ENCODE assay signal across 25 cellular contexts in genomic region chr5:124696898-124697297, GRCh38. TPM values are rescaled to one million over a fixed set of nuclear protein-coding genes. Genes with fewer than 3 reads are reported as not detected.
A peak's percentile ranks its signal among the peaks of the same experiment; 100 is the strongest.
DNase-seq lines count a peak whose midpoint lies in the region; ATAC-seq, FAIRE-seq and TF ChIP-seq lines count a peak whose summit lies in the region.
"Had no signal": no experiment of that assay in that cellular context is flagged by ENCODE, and none has a peak within 500 bp of the region (broad histone marks: within the 10 kb centered on the region; RNA-seq: fewer than 3 reads in every experiment).

No MANE protein-coding gene starts in this region.

- FAIRE-seq in HepG2 (lab: Jason Lieb, UNC) = no peak
- FAIRE-seq: endothelial cell of umbilical vein, K562, pancreas had no signal

- no peak overlapping the region for H2AK5ac ChIP-seq in IMR-90 (ENCODE audit: low read depth, low read length)

- H3K4me1 Mint-ChIP-seq in activated T-cell treated with anti-CD3 and anti-CD28 coated beads, Interleukin-2, amount 50 U/mL, for 24 hours (ENCODE audit: low read depth) = no peaks in the 10 kb centered on the region
- H3K4me1 Mint-ChIP-seq: activated CD4-positive, alpha-beta T cell treated with anti-CD3 and anti-CD28 coated beads, Interleukin-2, amount 10 ng/mL, durations not matched to agents 7 days and 5 days had no signal

- H2AK9ac ChIP-seq in IMR-90 (replicated peaks; ENCODE audit: low read depth, low read length, poor library complexity) = no peak overlapping the region

- dilution Hi-C loops in IMR-90 (cut with HindIII; ENCODE audit: low sequenced_read_pairs, unreplicated experiment) = no loop called here

- no peak for TF ChIP-seq RAD21 in IMR-90 (IDR thresholded peaks at IDR 0.05; ENCODE audit: low read length)
- TF ChIP-seq RAD21 in HepG2 (CRISPR knock-in tag; IDR thresholded peaks at IDR 0.05) = no peak

- no peak overlapping the region for H2AFZ ChIP-seq in IMR-90 (replicated peaks; ENCODE audit: low read length, poor library complexity)
- H2AFZ ChIP-seq in HepG2 (ENCODE audit: low read length) = no peak overlapping the region

- H3K36me3 Mint-ChIP-seq in activated T-cell treated with anti-CD3 and anti-CD28 coated beads, Interleukin-2, amount 50 U/mL, for 24 hours (ENCODE audit: low read depth) = no peaks in the 10 kb centered on the region
- H3K36me3 Mint-ChIP-seq: naive thymus-derived CD8-positive, alpha-beta T cell had no signal

- no peak overlapping the region for H3K4ac ChIP-seq in IMR-90 (ENCODE audit: low read depth, low read length)

- H3K27ac Mint-ChIP-seq in activated T-cell treated with anti-CD3 and anti-CD28 coated beads, Interleukin-2, amount 50 U/mL, for 24 hours = no peak overlapping the region
- H3K27ac Mint-ChIP-seq: activated CD4-positive, alpha-beta T cell treated with anti-CD3 and anti-CD28 coated beads, Interleukin-2, amount 10 ng/mL, durations not matched to agents 7 days and 5 days; activated T-cell treated with anti-CD3 and anti-CD28 coated beads, Interleukin-2, amount 50 U/mL, for 72 hours; naive thymus-derived CD8-positive, alpha-beta T cell had no signal

- H3K4me2 ChIP-seq in IMR-90 (ENCODE audit: low read depth, low read length) (no peak overlapping the region), HepG2 (ENCODE audit: low read depth, low read length) (no peak overlapping the region)
- H3K4me2 ChIP-seq: BLaER1 had no signal

- no peak overlapping the region for H2BK15ac ChIP-seq in IMR-90 (ENCODE audit: low read depth, low read length)

- no peaks in the 10 kb centered on the region for H3K9me3 Mint-ChIP-seq in activated T-cell treated with anti-CD3 and anti-CD28 coated beads, Interleukin-2, amount 50 U/mL, for 24 hours
- H3K9me3 Mint-ChIP-seq: activated CD4-positive, alpha-beta T cell treated with anti-CD3 and anti-CD28 coated beads, Interleukin-2, amount 10 ng/mL, durations not matched to agents 7 days and 5 days had no signal

- H3K23ac ChIP-seq in IMR-90 (ENCODE audit: low read depth, low read length) = 0 out of 2 replicates have a peak overlapping the region, but pooled peaks have one; percentile 7

- H3K36me3 ChIP-seq in IMR-90 (ENCODE audit: control insufficient read depth, insufficient read depth, low read length) (no peaks in the 10 kb centered on the region; the same call in 1 of the 2 replicates), gastroesophageal sphincter (no peaks in the 10 kb centered on the region), stomach (peaks cover 0 to 4% (median 0%) of the 10 kb centered on the region in 4 donors), HepG2 (replicated peaks in 1 of 2; ENCODE audit: control insufficient read depth in 1 of 2, insufficient read depth in 2 of 2, low read length in 2 of 2) (no peaks in the 10 kb centered on the region)
- H3K36me3 ChIP-seq: HAP-1, pancreas, right lobe of liver, upper lobe of right lung had no signal

- 100% methylated on average over 6 of the region's 7 CpGs; no CpG with 5 or more reads in 1 of the 2 experiments for WGBS in IMR-90 (ENCODE audit: extremely low coverage in 2 of 2, insufficient read length in 1 of 2), 2 experiments
- WGBS in gastroesophageal sphincter (ENCODE audit: low coverage in 1 of 2), 2 donors = 70 to 100% methylated on average over 2 to 7 of the region's 7 CpGs
- 89 to 93% (median 92%) methylated on average over 7 of the region's 7 CpGs for WGBS in stomach, 5 donors
- WGBS in HepG2 (ENCODE audit: low lambda C conversion rate) = 77% methylated on average over 7 of the region's 7 CpGs

- no peak overlapping the region for H3K56ac ChIP-seq in IMR-90 (ENCODE audit: extremely low read depth, insufficient read depth, low read length)

- no peak overlapping the region for H3K14ac ChIP-seq in IMR-90 (replicated peaks; ENCODE audit: low read depth, low read length)

- intact Hi-C loops in IMR-90 (cut with micrococcal nuclease) (loop anchor here (5.0 kb wide), 1 partner anchor 35 kb away; no protein-coding TSS in a partner anchor), stomach (cut with DNase I; ENCODE audit: low total_unique reads) (no loop called here), HepG2 (cut with micrococcal nuclease; ENCODE audit: unreplicated experiment) (no loop called here)

- H3K79me2 ChIP-seq in HepG2 (ENCODE audit: insufficient read depth, low read length) = no peaks in the 10 kb centered on the region

- H2BK5ac ChIP-seq in IMR-90 (ENCODE audit: low read depth, low read length, poor library complexity, severe bottlenecking) = no peak overlapping the region

- H3K27me3 Mint-ChIP-seq in activated T-cell treated with anti-CD3 and anti-CD28 coated beads, Interleukin-2, amount 50 U/mL, for 24 hours = peaks cover 4% of the 10 kb centered on the region

- no peak overlapping the region for H4K8ac ChIP-seq in IMR-90 (ENCODE audit: low read depth in 2 of 2, low read length in 2 of 2)

- no peak overlapping the region for H3K9ac ChIP-seq in IMR-90 (ENCODE audit: low read depth, low read length)
- no peak overlapping the region for H3K9ac ChIP-seq in HepG2 (ENCODE audit: insufficient read depth, low read depth, low read length)
- H3K9ac ChIP-seq: BLaER1 had no signal

- H3K4me1 ChIP-seq in IMR-90 (ENCODE audit: control insufficient read depth, insufficient read depth, low read length) (peaks cover 5% of the 10 kb centered on the region), gastroesophageal sphincter (peaks cover 13 to 77% (median 30%) of the 10 kb centered on the region in 3 donors), stomach (peaks cover 8 to 65% (median 46%) of the 10 kb centered on the region in 4 donors), HepG2 (ENCODE audit: insufficient read depth, low read length) (no peaks in the 10 kb centered on the region)
- H3K4me1 ChIP-seq: right lobe of liver had no signal

- peaks cover 20 to 61% of the 10 kb centered on the region in 2 experiments for H3K79me1 ChIP-seq in IMR-90 (ENCODE audit: low read depth in 1 of 2, low read length in 2 of 2)

- H3K9me3 ChIP-seq in IMR-90 (ENCODE audit: control insufficient read depth, insufficient read depth, low read length) = no peaks in the 10 kb centered on the region
- H3K9me3 ChIP-seq in gastroesophageal sphincter = no peaks in the 10 kb centered on the region
- no peaks in the 10 kb centered on the region for H3K9me3 ChIP-seq in stomach
- no peaks in the 10 kb centered on the region for H3K9me3 ChIP-seq in HepG2 (ENCODE audit: low read length)
- H3K9me3 ChIP-seq: HAP-1, pancreas, right lobe of liver, upper lobe of right lung had no signal

- TF ChIP-seq EP300 in gastroesophageal sphincter (IDR thresholded peaks at IDR 0.05) (no peak), stomach (IDR thresholded peaks at IDR 0.05) (no peak), HepG2 (IDR thresholded peaks at IDR 0.05; ENCODE audit: low read depth in 2 of 2, low read length in 2 of 2) (no peak), HepG2 (CRISPR knock-in tag; IDR thresholded peaks at IDR 0.05; ENCODE audit: borderline replicate concordance) (no peak)

- TF ChIP-seq CTCF in IMR-90 (conservative IDR thresholded peaks at IDR 0.05; ENCODE audit: low read depth, low read length) (no peak), gastroesophageal sphincter (IDR thresholded peaks at IDR 0.05) (no peak), stomach (IDR thresholded peaks at IDR 0.05) (no peak), HepG2 (CRISPR knock-in tag; IDR thresholded peaks at IDR 0.05) (no peak)

- H4K20me1 ChIP-seq in IMR-90 (ENCODE audit: insufficient read depth, low read length) (no peaks in the 10 kb centered on the region), HepG2 (ENCODE audit: insufficient read depth, low read length) (no peaks in the 10 kb centered on the region)

- H4K5ac ChIP-seq in IMR-90 (ENCODE audit: low read depth, low read length) = no peak overlapping the region

- ATAC-seq in GM18511 (IDR thresholded peaks at IDR 0.05; ENCODE audit: unreplicated experiment) = peak; percentile 84
- no peak for ATAC-seq in IMR-90 (ENCODE audit: low read depth)
- no peak for ATAC-seq in gastroesophageal sphincter
- ATAC-seq in GM21723 (IDR thresholded peaks at IDR 0.05; ENCODE audit: unreplicated experiment) = no peak
- ATAC-seq in HepG2 = no peak
- ATAC-seq: activated T-cell treated with anti-CD3 and anti-CD28 coated beads, Interleukin-2, amount 50 U/mL, for 72 hours; K562; naive thymus-derived CD8-positive, alpha-beta T cell; right lobe of liver; stimulated activated naive CD8-positive, alpha-beta T cell treated with anti-CD3 and anti-CD28 coated beads, Interleukin-15, Interleukin-2, amounts not matched to agents 100 U/mL and 50 U/mL, for 24 hours; upper lobe of right lung had no signal

- BruUV-seq in IMR-90 (replicated peaks; lab: Mats Ljungman, UMichigan) (no TSS peak), HepG2 (replicated peaks; lab: Mats Ljungman, UMichigan) (no TSS peak)

- DNase-seq in IMR-90 (no peak), stomach (no peak), HepG2 (ENCODE audit: low spot score) (no peak)
- no peak for DNase-seq in activated T-cell treated with anti-CD3 and anti-CD28 coated beads, Interleukin-2, amount 50 U/mL, for 24 hours
- DNase-seq: ACHN; activated CD4-positive, alpha-beta T cell treated with anti-CD3 and anti-CD28 coated beads, Interleukin-2, amount 10 ng/mL, durations not matched to agents 7 days and 5 days; activated naive CD4-positive, alpha-beta T cell treated with Interleukin-2 at 50 U/mL for 16 hours; activated T-cell treated with anti-CD3 and anti-CD28 coated beads, Interleukin-2, amount 50 U/mL, for 72 hours; COR-L47; DMS79 treated with DMSO at 0.1 percent for 48 hours; left cardiac atrium; mesendoderm; naive thymus-derived CD8-positive, alpha-beta T cell; pancreas; right lobe of liver; stimulated activated naive CD8-positive, alpha-beta T cell treated with anti-CD3 and anti-CD28 coated beads, Interleukin-15, Interleukin-2, amounts not matched to agents 100 U/mL and 50 U/mL, for 24 hours; upper lobe of right lung had no signal

- H3K9me1 ChIP-seq in IMR-90 (ENCODE audit: insufficient read depth, low read length) = 0 out of 2 replicates have a peak, but pooled peaks cover 2% of the 10 kb centered on the region

- H3K4me3 ChIP-seq in IMR-90 (ENCODE audit: insufficient read depth, low read depth, low read length) (no peak overlapping the region), gastroesophageal sphincter (no peak overlapping the region), stomach (no peak overlapping the region), HepG2 (replicated peaks in 1 of 3; ENCODE audit: insufficient read depth in 1 of 3, low read depth in 2 of 3, low read length in 3 of 3) (no peak overlapping the region)
- H3K4me3 ChIP-seq: BLaER1, HAP-1, K562, pancreas, right lobe of liver, upper lobe of right lung had no signal

- POLR2A ChIA-PET in IMR-90 (lab: Charles Lee; ENCODE audit: unreplicated experiment) = no interaction called here
- POLR2A ChIA-PET in HepG2 (lab: Yijun Ruan, JAX) = no interaction called here

- no peak overlapping the region; the same call in 1 of the 2 replicates for H2BK20ac ChIP-seq in IMR-90 (ENCODE audit: low read depth, low read length)

- no peak overlapping the region for H4K91ac ChIP-seq in IMR-90 (ENCODE audit: insufficient read depth, low read depth, low read length)

- H3K27ac ChIP-seq in IMR-90 (ENCODE audit: insufficient read depth, low read length) = no peak overlapping the region
- peak overlapping the region; percentile 81 to 93 (median 84) for H3K27ac ChIP-seq in gastroesophageal sphincter
- H3K27ac ChIP-seq in stomach = peak overlapping the region in 4 of 5 donors; percentile 56 to 82 (median 72)
- no peak overlapping the region for H3K27ac ChIP-seq in HepG2 (ENCODE audit: extremely low read length, insufficient read depth, low read length)
- H3K27ac ChIP-seq: BLaER1, right lobe of liver, VCaP had no signal

- H3K27me3 ChIP-seq in IMR-90 (ENCODE audit: control insufficient read depth, insufficient read depth, low read length) (no peaks in the 10 kb centered on the region), gastroesophageal sphincter (no peaks in the 10 kb centered on the region), stomach (no peaks in the 10 kb centered on the region), HepG2 (ENCODE audit: control insufficient read depth in 1 of 2, insufficient read depth in 2 of 2, low read length in 2 of 2) (no peaks in the 10 kb centered on the region)
- H3K27me3 ChIP-seq: BLaER1, pancreas, right lobe of liver, upper lobe of right lung had no signal

- no peak overlapping the region for H3K4me3 Mint-ChIP-seq in activated T-cell treated with anti-CD3 and anti-CD28 coated beads, Interleukin-2, amount 50 U/mL, for 24 hours
- H3K4me3 Mint-ChIP-seq: activated CD4-positive, alpha-beta T cell treated with anti-CD3 and anti-CD28 coated beads, Interleukin-2, amount 10 ng/mL, durations not matched to agents 7 days and 5 days; activated T-cell treated with anti-CD3 and anti-CD28 coated beads, Interleukin-2, amount 50 U/mL, for 72 hours; naive thymus-derived CD8-positive, alpha-beta T cell had no signal

- no peak overlapping the region; the same call in 1 of the 2 replicates for H3K18ac ChIP-seq in IMR-90 (ENCODE audit: low read depth, low read length)

- TF ChIP-seq POLR2A in IMR-90 (IDR thresholded peaks at IDR 0.05; ENCODE audit: low read depth, low read length) (no peak), gastroesophageal sphincter (IDR thresholded peaks at IDR 0.05) (no peak), stomach (IDR thresholded peaks at IDR 0.05) (no peak), HepG2 (IDR thresholded peaks at IDR 0.05; ENCODE audit: insufficient read depth in 1 of 2, low read depth in 2 of 2, low read length in 2 of 2) (no peak)

- in situ Hi-C loops in IMR-90 (cut with MboI; ENCODE audit: low sequenced_read_pairs) = no loop called here
- in situ Hi-C loops in HepG2 (cut with HindIII; ENCODE audit: extremely low pct_ligation_motif_present, low pct_unique_long_range_greater_than_20kb) = no loop called here

- no peak overlapping the region for H2BK120ac ChIP-seq in IMR-90 (ENCODE audit: low read depth, low read length)

- CTCF ChIA-PET in IMR-90 (lab: Yijun Ruan, JAX) = no interaction called here
- CTCF ChIA-PET in HepG2 (lab: Yijun Ruan, JAX; ENCODE audit: low intra/inter-chr PET ratio, low total read pairs) = no interaction called here

RNA-seq across cellular contexts. Expression of gene ZNF608, which starts 49.5 kb away (rescaled TPM):
- 15.1 and 16.4 TPM in 2 replicates for total RNA-seq in IMR-90 (2012; rRNA removed)
- polyA plus RNA-seq in IMR-90 (2012; rRNA removed) = 9.8 TPM in 2 replicates
- polyA plus RNA-seq in IMR-90 (2012; cell fraction: cytosol; rRNA removed) = 2.7 and 5.9 TPM in 2 replicates
- polyA plus RNA-seq in IMR-90 (2012; cell fraction: nucleus; rRNA removed; ENCODE audit: low replicate concordance) = 10.3 and 27.2 TPM in 2 replicates
- total RNA-seq in gastroesophageal sphincter = 10 to 100 TPM; 24.4 to 41.4 (median 36.1) TPM
- total RNA-seq in stomach = 100 to 1,000 TPM in 1 of 5 donors, 10 to 100 TPM in 4; 19.0 to 386 (median 27.2) TPM
- 1 to 10 TPM; 5.5 to 8.7 (median 7.5) TPM for polyA plus RNA-seq in stomach
- 0.83 and 0.91 TPM in 2 replicates for total RNA-seq in HepG2 (2016; rRNA removed; fragmentation: Illumina TruSeq; extraction: Trizol)
- 1.4 and 2.0 TPM in 2 replicates for total RNA-seq in HepG2 (2016; cell fraction: cytosol; rRNA removed; fragmentation: Illumina TruSeq; extraction: Trizol; ENCODE audit: low read depth)
- 1.1 and 1.2 TPM in 2 replicates for total RNA-seq in HepG2 (2016; cell fraction: insoluble cytoplasmic fraction; rRNA removed; fragmentation: Illumina TruSeq; extraction: Trizol)
- 0.62 and 0.77 TPM in 2 replicates for total RNA-seq in HepG2 (2016; cell fraction: membrane; rRNA removed; fragmentation: Illumina TruSeq; extraction: Trizol)
- 1.5 and 2.1 TPM in 2 replicates for total RNA-seq in HepG2 (2016; cell fraction: nucleus; rRNA removed; fragmentation: Illumina TruSeq; extraction: Trizol)
- 0.66 and 0.68 TPM in 2 replicates for polyA plus RNA-seq in HepG2 (2011; rRNA removed)
- polyA plus RNA-seq in HepG2 (2011; cell fraction: cytosol; rRNA removed) = 0.28 and 0.31 TPM in 2 replicates
- polyA plus RNA-seq in HepG2 (2011; cell fraction: nucleus; rRNA removed) = 0.59 and 0.93 TPM in 2 replicates
- polyA plus RNA-seq in HepG2 (2012) = 1.4 and 1.5 TPM in 2 replicates
- 0.07 TPM in 2 replicates for polyA plus RNA-seq in HepG2 (2016; cell fraction: cytosol; fragmentation: Illumina TruSeq; extraction: Trizol; ENCODE audit: low read depth)
- polyA plus RNA-seq in HepG2 (2016; cell fraction: insoluble cytoplasmic fraction; fragmentation: Illumina TruSeq; extraction: Trizol; ENCODE audit: low read depth) = 0.53 and 0.63 TPM in 2 replicates
- 0.08 and 0.11 TPM in 2 replicates for polyA plus RNA-seq in HepG2 (2016; cell fraction: membrane; fragmentation: Illumina TruSeq; extraction: Trizol; ENCODE audit: low read depth)
- 1.4 TPM in 2 replicates for polyA plus RNA-seq in HepG2 (2016; cell fraction: nucleus; fragmentation: Illumina TruSeq; extraction: Trizol; ENCODE audit: insufficient read depth, low read depth)
- 2.3 TPM in 1 of 2 replicates, not detected in the other for polyA minus RNA-seq in HepG2 (2011; rRNA and poly(A)+ RNA removed; ENCODE audit: low replicate concordance)
- 0.79 and 1.3 TPM in 2 replicates for polyA minus RNA-seq in HepG2 (2011; cell fraction: cytosol; rRNA and poly(A)+ RNA removed)
- 2.1 and 2.3 TPM in 2 replicates for polyA minus RNA-seq in HepG2 (2011; cell fraction: nucleus; rRNA and poly(A)+ RNA removed)
- total RNA-seq: activated CD4-positive, alpha-beta T cell treated with anti-CD3 and anti-CD28 coated beads, Interleukin-2, amount 10 ng/mL, durations not matched to agents 7 days and 5 days had no signal
- polyA plus RNA-seq: naive thymus-derived CD8-positive, alpha-beta T cell had no signal

Comparison
In these comparisons a context has a peak if more than half of its experiments do, and no peak if none do; other contexts are left out.
1. H3K27ac ChIP-seq: peak in gastroesophageal sphincter (4 of 4) and stomach (4 of 5); none in IMR-90 (single experiment) and HepG2 (single experiment).